In genomic region chr6:159042003-159042823, GRCh38 we compare ENCODE assay signal across 8 cellular contexts. TPM values are rescaled to one million over a fixed set of nuclear protein-coding genes. Genes with fewer than 3 reads are reported as not detected.
DNase-seq lines count a peak whose midpoint lies in the region; ATAC-seq, FAIRE-seq and TF ChIP-seq lines count a peak whose summit lies in the region.

No MANE protein-coding gene starts in this region.

- peak; percentile 94 for TF ChIP-seq CTCF in BJ (IDR thresholded peaks at IDR 0.05; ENCODE audit: insufficient read depth, low read depth, low read length)
- peak; percentile 93 to 96 for TF ChIP-seq CTCF in endothelial cell of umbilical vein (IDR thresholded peaks at IDR 0.05; ENCODE audit: extremely low read depth in 1 of 2, insufficient read depth in 1 of 2, low read depth in 1 of 2, low read length in 2 of 2)

- H3K9ac ChIP-seq in NT2/D1 (ENCODE audit: insufficient read length, low read depth) (no peak overlapping the region), endothelial cell of umbilical vein (replicated peaks; ENCODE audit: extremely low read depth, insufficient read depth, low read length) (no peak overlapping the region)

- H3K27me3 ChIP-seq in BJ (ENCODE audit: control insufficient read depth, insufficient read depth, low read length) (peaks cover 9% of the 10 kb centered on the region), NT2/D1 (ENCODE audit: insufficient read depth, insufficient read length) (no peaks in the 10 kb centered on the region), endothelial cell of umbilical vein (ENCODE audit: control insufficient read depth in 2 of 2, insufficient read depth in 2 of 2, low read length in 2 of 2) (peaks cover 6% of the 10 kb centered on the region in 2 experiments)

- dilution Hi-C loops in endothelial cell of umbilical vein (cut with MboI; ENCODE audit: extremely low pct_ligation_motif_present, low sequenced_read_pairs), result no loop called here

- FAIRE-seq in HTR-8/SVneo (lab: Jason Lieb, UNC) (no peak), endothelial cell of umbilical vein (lab: Jason Lieb, UNC) (peak; percentile 58)

- no peak for TF ChIP-seq POLR2A in endothelial cell of umbilical vein (IDR thresholded peaks at IDR 0.05; ENCODE audit: low read depth, low read length)

- peak overlapping the region; percentile 84 for H3K27ac Mint-ChIP-seq in stimulated activated memory B cell treated with anti-CD40 and anti-IgM and Interleukin-4, amounts not matched to agents 10 μg/mL and 1 μg/mL and 100 μg/mL, for 72 hours

- DNase-seq in BJ (ENCODE audit: low read depth) (no peak), GM19238 (ENCODE audit: insufficient read length, low spot score) (peak; percentile 50), HTR-8/SVneo (ENCODE audit: insufficient read length, low spot score) (peak; percentile 55), NT2/D1 (ENCODE audit: low read depth, low spot score) (peak; percentile 54), activated T-cell treated with anti-CD3 and anti-CD28 coated beads for 1 hour (ENCODE audit: low read depth) (peak; percentile 55), endothelial cell of umbilical vein (ENCODE audit: low read depth, low spot score) (peak; percentile 73), midbrain (lab: John Stamatoyannopoulos, UW) (peak; percentile 70)

- no peaks in the 10 kb centered on the region for H3K9me1 ChIP-seq in endothelial cell of umbilical vein (replicated peaks; ENCODE audit: control insufficient read depth, extremely low read depth, insufficient read depth, low read length)

- H3K4me3 Mint-ChIP-seq in stimulated activated memory B cell treated with anti-CD40 and anti-IgM and Interleukin-4, amounts not matched to agents 10 μg/mL and 1 μg/mL and 100 μg/mL, for 72 hours, result peak overlapping the region; percentile 94

- intact Hi-C loops in endothelial cell of umbilical vein (cut with micrococcal nuclease), result loop anchor here (1.0 kb wide), 3 partner anchors 62 to 612 kb away; no protein-coding TSS in a partner anchor

- H3K4me1 ChIP-seq in NT2/D1 (ENCODE audit: insufficient read depth, insufficient read length) (no peaks in the 10 kb centered on the region), endothelial cell of umbilical vein (ENCODE audit: control insufficient read depth, extremely low read depth, insufficient read depth, low read length) (no peaks in the 10 kb centered on the region)

- H3K27ac ChIP-seq in endothelial cell of umbilical vein (ENCODE audit: insufficient read depth, low read depth, low read length), result no peak overlapping the region

- peaks cover 65% of the 10 kb centered on the region for H3K36me3 Mint-ChIP-seq in stimulated activated memory B cell treated with anti-CD40 and anti-IgM and Interleukin-4, amounts not matched to agents 10 μg/mL and 1 μg/mL and 100 μg/mL, for 72 hours

- H4K20me1 ChIP-seq in endothelial cell of umbilical vein (replicated peaks; ENCODE audit: control insufficient read depth, extremely low read depth, insufficient read depth, low read length), result no peaks in the 10 kb centered on the region

- CTCF ChIA-PET in BJ (lab: Yijun Ruan, JAX) (interaction anchor here (0.7 to 4.4 kb wide), 28 partner anchors 9 to 136 kb away, joined by 3 to 42 read pairs (median 4); no protein-coding TSS in a partner anchor), endothelial cell of umbilical vein (lab: Charles Lee) (interaction anchor here (0.6 to 3.8 kb wide), 25 partner anchors 9 to 639 kb away, joined by 3 to 42 read pairs (median 5); no protein-coding TSS in a partner anchor)

- no peaks in the 10 kb centered on the region for H3K9me3 Mint-ChIP-seq in stimulated activated memory B cell treated with anti-CD40 and anti-IgM and Interleukin-4, amounts not matched to agents 10 μg/mL and 1 μg/mL and 100 μg/mL, for 72 hours

- no peaks in the 10 kb centered on the region for H3K27me3 Mint-ChIP-seq in stimulated activated memory B cell treated with anti-CD40 and anti-IgM and Interleukin-4, amounts not matched to agents 10 μg/mL and 1 μg/mL and 100 μg/mL, for 72 hours

- ATAC-seq in stimulated activated memory B cell treated with anti-CD40 and anti-IgM and Interleukin-4, amounts not matched to agents 10 μg/mL and 1 μg/mL and 100 μg/mL, for 72 hours, result peak; percentile 71

- H3K4me2 ChIP-seq in endothelial cell of umbilical vein (ENCODE audit: insufficient read depth, low read length), result peak overlapping the region; percentile 48

- no peaks in the 10 kb centered on the region for H3K79me2 ChIP-seq in endothelial cell of umbilical vein (ENCODE audit: control insufficient read depth, insufficient read depth, low read length)

- POLR2A ChIA-PET in BJ (lab: Charles Lee), result no interaction called here
- POLR2A ChIA-PET in endothelial cell of umbilical vein (lab: Charles Lee), result no interaction called here

- no TSS peak for BruUV-seq in endothelial cell of umbilical vein (replicated peaks; lab: Mats Ljungman, UMichigan)

- H3K36me3 ChIP-seq in BJ (ENCODE audit: control insufficient read depth, insufficient read depth, low read length), result no peaks in the 10 kb centered on the region
- H3K36me3 ChIP-seq in NT2/D1 (ENCODE audit: insufficient read depth, insufficient read length, low read length), result no peaks in the 10 kb centered on the region
- H3K36me3 ChIP-seq in endothelial cell of umbilical vein (ENCODE audit: control insufficient read depth in 2 of 2, extremely low read depth in 1 of 2, insufficient read depth in 2 of 2, low read length in 2 of 2), result no peaks in the 10 kb centered on the region

- H2AFZ ChIP-seq in endothelial cell of umbilical vein (ENCODE audit: low read depth, low read length), result peak overlapping the region; percentile 11

- H3K9me3 ChIP-seq in NT2/D1 (ENCODE audit: insufficient read depth, low read length), result no peaks in the 10 kb centered on the region
- H3K9me3 ChIP-seq in endothelial cell of umbilical vein (replicated peaks; ENCODE audit: control insufficient read depth, insufficient read depth, low read length), result no peaks in the 10 kb centered on the region

- H3K4me3 ChIP-seq in BJ (ENCODE audit: low read depth, low read length) (no peak overlapping the region), NT2/D1 (ENCODE audit: insufficient read length, low read depth) (no peak overlapping the region), endothelial cell of umbilical vein (replicated peaks in 1 of 3; ENCODE audit: insufficient read depth in 1 of 3, low read depth in 1 of 3, low read length in 3 of 3) (no peak overlapping the region)

- H3K4me1 Mint-ChIP-seq in stimulated activated memory B cell treated with anti-CD40 and anti-IgM and Interleukin-4, amounts not matched to agents 10 μg/mL and 1 μg/mL and 100 μg/mL, for 72 hours, result peaks cover 70% of the 10 kb centered on the region

TF ChIP-seq in endothelial cell of umbilical vein, 7 proteins besides CTCF, POLR2A, EP300 and RAD21:
- TF ChIP-seq EZH2 (IDR thresholded peaks at IDR 0.05; ENCODE audit: borderline replicate concordance, low read depth, low read length, severe bottlenecking), result no peak
- TF ChIP-seq MYC (IDR thresholded peaks at IDR 0.05; ENCODE audit: low read depth, low read length), result no peak
- no peak for TF ChIP-seq POLR2AphosphoS5 (IDR thresholded peaks at IDR 0.05; ENCODE audit: insufficient read depth, low read depth, low read length)
- TF ChIP-seq JUN (IDR thresholded peaks at IDR 0.05; ENCODE audit: borderline replicate concordance, insufficient read depth, insufficient read length, low read depth), result no peak
- no peak for TF ChIP-seq MAX (IDR thresholded peaks at IDR 0.05; ENCODE audit: insufficient read depth, insufficient read length)

RNA-seq across cellular contexts. Expression of gene TAGAP, which starts 2.6 kb away (rescaled TPM):
- polyA plus RNA-seq in BJ (2011; rRNA removed), result not detected in 2 replicates
- polyA minus RNA-seq in BJ (2011; rRNA and poly(A)+ RNA removed), result not detected in 2 replicates
- not detected in 2 replicates for total RNA-seq in endothelial cell of umbilical vein
- polyA plus RNA-seq in endothelial cell of umbilical vein, result not detected in 2 replicates
- polyA plus RNA-seq in endothelial cell of umbilical vein (2011; cell fraction: cytosol; rRNA removed), result 0.03 TPM in 1 of 2 replicates, not detected in the other
- 0.03 TPM in 1 of 2 replicates, not detected in the other for polyA plus RNA-seq in endothelial cell of umbilical vein (2011; cell fraction: nucleus; rRNA removed)
- not detected in 2 replicates for polyA plus RNA-seq in endothelial cell of umbilical vein (2012)
- not detected in 2 replicates for polyA minus RNA-seq in endothelial cell of umbilical vein
- polyA minus RNA-seq in endothelial cell of umbilical vein (2011; cell fraction: cytosol; rRNA and poly(A)+ RNA removed), result not detected
- polyA minus RNA-seq in endothelial cell of umbilical vein (2011; cell fraction: nucleus; rRNA and poly(A)+ RNA removed), result not detected in 2 replicates

RNA-seq across cellular contexts. Expression of gene RSPH3, which starts 42.2 kb away (rescaled TPM):
- polyA plus RNA-seq in BJ (2011; rRNA removed), result 2.3 and 2.7 TPM in 2 replicates
- 2.6 and 3.4 TPM in 2 replicates for polyA minus RNA-seq in BJ (2011; rRNA and poly(A)+ RNA removed)
- 3.0 and 3.3 TPM in 2 replicates for total RNA-seq in endothelial cell of umbilical vein
- 0.66 and 1.1 TPM in 2 replicates for polyA plus RNA-seq in endothelial cell of umbilical vein
- polyA plus RNA-seq in endothelial cell of umbilical vein (2011; cell fraction: cytosol; rRNA removed), result 0.50 and 0.61 TPM in 2 replicates
- polyA plus RNA-seq in endothelial cell of umbilical vein (2011; cell fraction: nucleus; rRNA removed), result 0.74 and 1.1 TPM in 2 replicates
- 1.5 and 1.8 TPM in 2 replicates for polyA plus RNA-seq in endothelial cell of umbilical vein (2012)
- 0.73 and 1.7 TPM in 2 replicates for polyA minus RNA-seq in endothelial cell of umbilical vein
- 3.7 TPM for polyA minus RNA-seq in endothelial cell of umbilical vein (2011; cell fraction: cytosol; rRNA and poly(A)+ RNA removed)
- 0.67 and 1.1 TPM in 2 replicates for polyA minus RNA-seq in endothelial cell of umbilical vein (2011; cell fraction: nucleus; rRNA and poly(A)+ RNA removed)
